ENCODE assay signal across 9 cellular contexts in genomic region chr1:6358757-6359567, GRCh38. TPM values are rescaled to one million over a fixed set of nuclear protein-coding genes. Genes with fewer than 3 reads are reported as not detected.
DNase-seq lines count a peak whose midpoint lies in the region; ATAC-seq, FAIRE-seq and TF ChIP-seq lines count a peak whose summit lies in the region.
"Had no signal": no experiment of that assay in that cellular context is flagged by ENCODE, and none has a peak within 500 bp of the region (broad histone marks: within the 10 kb centered on the region; RNA-seq: fewer than 3 reads in every experiment).

No MANE protein-coding gene starts in this region.

- no peaks in the 10 kb centered on the region for H3K9me3 ChIP-seq in DND-41 (ENCODE audit: insufficient read depth, low read length, severe bottlenecking)
- H3K9me3 ChIP-seq in HEK293 (ENCODE audit: control insufficient read depth, insufficient read depth, low read depth, low read length), result no peaks in the 10 kb centered on the region
- no peaks in the 10 kb centered on the region for H3K9me3 ChIP-seq in endothelial cell of umbilical vein (replicated peaks; ENCODE audit: control insufficient read depth, insufficient read depth, low read length)
- peaks cover 6% of the 10 kb centered on the region for H3K9me3 ChIP-seq in neural progenitor cell (ENCODE audit: low read depth)

- no peak overlapping the region; the same call in 1 of the 2 replicates for H3K4me2 ChIP-seq in DND-41 (ENCODE audit: insufficient read depth, low read length)
- H3K4me2 ChIP-seq in endothelial cell of umbilical vein (ENCODE audit: insufficient read depth, low read length), result peak overlapping the region; percentile 12
- H3K4me2 ChIP-seq in neural progenitor cell, result peak overlapping the region; percentile 43
- H3K4me2 ChIP-seq: PC-9 had no signal

- no peak for TF ChIP-seq POLR2A in endothelial cell of umbilical vein (IDR thresholded peaks at IDR 0.05; ENCODE audit: low read depth, low read length)

- peak overlapping the region; percentile 93 for H3K27ac Mint-ChIP-seq in neural progenitor cell

- H4K20me1 ChIP-seq in DND-41 (ENCODE audit: insufficient read depth, low read length) (peaks cover 88% of the 10 kb centered on the region), endothelial cell of umbilical vein (replicated peaks; ENCODE audit: control insufficient read depth, extremely low read depth, insufficient read depth, low read length) (no peaks in the 10 kb centered on the region), neural progenitor cell (ENCODE audit: low read depth) (peaks cover 55% of the 10 kb centered on the region)

- peaks cover 13% of the 10 kb centered on the region for H3K36me3 ChIP-seq in DND-41 (ENCODE audit: insufficient read depth, low read length)
- no peaks in the 10 kb centered on the region for H3K36me3 ChIP-seq in HEK293 (ENCODE audit: control insufficient read depth in 2 of 2, insufficient read depth in 1 of 2, low read length in 2 of 2)
- no peaks in the 10 kb centered on the region for H3K36me3 ChIP-seq in endothelial cell of umbilical vein (ENCODE audit: control insufficient read depth in 2 of 2, extremely low read depth in 1 of 2, insufficient read depth in 2 of 2, low read length in 2 of 2)
- no peaks in the 10 kb centered on the region for H3K36me3 ChIP-seq in neural progenitor cell

- H3K27me3 Mint-ChIP-seq in neural progenitor cell (ENCODE audit: insufficient read depth, low read depth), result peaks cover 3% of the 10 kb centered on the region

- POLR2A ChIA-PET in HEK293 (lab: Yijun Ruan, JAX), result interaction anchor here (1.5 kb wide), 1 partner anchor 33 kb away, joined by 5 read pairs; no protein-coding TSS in a partner anchor
- POLR2A ChIA-PET in endothelial cell of umbilical vein (lab: Charles Lee), result interaction anchor here (0.5 to 0.8 kb wide), 3 partner anchors 10 to 35 kb away, joined by 3 to 5 read pairs (median 4); partner anchors contain the start of gene ACOT7

- CTCF ChIA-PET in HEK293 (lab: Yijun Ruan, JAX) (interaction anchor here (0.5 to 6.3 kb wide), 10 partner anchors 11 to 163 kb away, joined by 3 to 77 read pairs (median 5); partner anchors contain the start of gene RNF207), endothelial cell of umbilical vein (lab: Charles Lee) (interaction anchor here (0.7 to 8.8 kb wide), 15 partner anchors 9 to 191 kb away, joined by 3 to 237 read pairs (median 6); partner anchors contain the start of genes ACOT7, HES2 and HES3)

- dilution Hi-C loops in endothelial cell of umbilical vein (cut with MboI; ENCODE audit: extremely low pct_ligation_motif_present, low sequenced_read_pairs), result no loop called here

- no peaks in the 10 kb centered on the region for H3K9me1 ChIP-seq in endothelial cell of umbilical vein (replicated peaks; ENCODE audit: control insufficient read depth, extremely low read depth, insufficient read depth, low read length)

- H3K4me1 Mint-ChIP-seq in neural progenitor cell, result peaks cover 42% of the 10 kb centered on the region

- BruUV-seq in endothelial cell of umbilical vein (replicated peaks; lab: Mats Ljungman, UMichigan), result no TSS peak

- peak; percentile 22 for DNase-seq in DND-41
- peak; percentile 26 to 35 for DNase-seq in activated CD4-positive, alpha-beta T cell treated with anti-CD3 and anti-CD28 coated beads for 4 hours
- DNase-seq in endothelial cell of umbilical vein (ENCODE audit: low read depth, low spot score), result peak; percentile 78
- peak; percentile 59 for DNase-seq in neural progenitor cell (ENCODE audit: low spot score)
- DNase-seq in G401 (ENCODE audit: low spot score), result no peak

- H3K4me3 ChIP-seq in DND-41 (ENCODE audit: low read depth in 1 of 2, low read length in 2 of 2) (no peak overlapping the region), HEK293 (ENCODE audit: low read depth, low read length) (no peak overlapping the region), endothelial cell of umbilical vein (replicated peaks in 1 of 3; ENCODE audit: insufficient read depth in 1 of 3, low read depth in 1 of 3, low read length in 3 of 3) (no peak overlapping the region), neural progenitor cell (no peak overlapping the region)
- H3K4me3 ChIP-seq: PC-9 had no signal

- H3K27ac ChIP-seq in DND-41 (ENCODE audit: low read length) (peak overlapping the region; percentile 66), HEK293 (ENCODE audit: extremely low read depth, low read depth, low read length) (0 out of 2 replicates have a peak overlapping the region, but pooled peaks have one; percentile 34), endothelial cell of umbilical vein (ENCODE audit: insufficient read depth, low read depth, low read length) (peak overlapping the region; percentile 60), neural progenitor cell (peak overlapping the region; percentile 70)
- H3K27ac ChIP-seq: PC-9 had no signal

- peaks cover 3% of the 10 kb centered on the region for H3F3A ChIP-seq in neural progenitor cell (ENCODE audit: low read depth)

- TF ChIP-seq CTCF in DND-41 (IDR thresholded peaks at IDR 0.05; ENCODE audit: borderline replicate concordance, extremely low read depth, low read length, poor library complexity, severe bottlenecking) (no peak), HEK293 (tag by site-specific recombination; IDR thresholded peaks at IDR 0.05) (no peak), endothelial cell of umbilical vein (IDR thresholded peaks at IDR 0.05; ENCODE audit: extremely low read depth in 1 of 2, insufficient read depth in 1 of 2, low read depth in 1 of 2, low read length in 2 of 2) (no peak), neural progenitor cell (IDR thresholded peaks at IDR 0.05) (no peak)

- in situ Hi-C loops in G401 (cut with HindIII; ENCODE audit: low sequenced_read_pairs), result no loop called here

- 0 out of 3 replicates have a peak, but pooled peaks have one; percentile 2 for ATAC-seq in DND-41 (ENCODE audit: insufficient read depth, low read depth)
- no peak for ATAC-seq in HG02885 (IDR thresholded peaks at IDR 0.05; ENCODE audit: poor library complexity, unreplicated experiment)
- ATAC-seq in GM21737 (IDR thresholded peaks at IDR 0.05; ENCODE audit: unreplicated experiment), result no peak

- no peak overlapping the region for H3K4me3 Mint-ChIP-seq in neural progenitor cell

- peaks cover 12% of the 10 kb centered on the region for H3K36me3 Mint-ChIP-seq in neural progenitor cell

- H3K9ac ChIP-seq in DND-41 (ENCODE audit: low read depth, low read length) (peak overlapping the region; percentile 24; the same call in 1 of the 2 replicates), endothelial cell of umbilical vein (replicated peaks; ENCODE audit: extremely low read depth, insufficient read depth, low read length) (peak overlapping the region; percentile 57), neural progenitor cell (no peak overlapping the region)

- intact Hi-C loops in endothelial cell of umbilical vein (cut with micrococcal nuclease), result loop anchor here (1.0 kb wide), 3 partner anchors 11 to 45 kb away; partner anchors contain the start of gene ACOT7

- FAIRE-seq in endothelial cell of umbilical vein (lab: Jason Lieb, UNC), result peak; percentile 18

- H3K9me3 Mint-ChIP-seq in neural progenitor cell, result peaks cover 10% of the 10 kb centered on the region

- peaks cover 30% of the 10 kb centered on the region for H3K4me1 ChIP-seq in DND-41 (ENCODE audit: insufficient read depth, low read length)
- H3K4me1 ChIP-seq in HEK293 (ENCODE audit: control insufficient read depth, insufficient read depth, low read length), result peaks cover 8% of the 10 kb centered on the region; the same call in 1 of the 2 replicates
- H3K4me1 ChIP-seq in endothelial cell of umbilical vein (ENCODE audit: control insufficient read depth, extremely low read depth, insufficient read depth, low read length), result peaks cover 20% of the 10 kb centered on the region
- peaks cover 20% of the 10 kb centered on the region for H3K4me1 ChIP-seq in neural progenitor cell

- H2AFZ ChIP-seq in DND-41 (ENCODE audit: low read depth, low read length) (no peak overlapping the region), endothelial cell of umbilical vein (ENCODE audit: low read depth, low read length) (peak overlapping the region; percentile 50), neural progenitor cell (replicated peaks) (peak overlapping the region; percentile 47)
- H2AFZ ChIP-seq: PC-9 had no signal

- H3K27me3 ChIP-seq in DND-41 (ENCODE audit: insufficient read depth, low read length, poor library complexity) (no peaks in the 10 kb centered on the region), endothelial cell of umbilical vein (ENCODE audit: control insufficient read depth in 2 of 2, insufficient read depth in 2 of 2, low read length in 2 of 2) (no peaks in the 10 kb centered on the region), neural progenitor cell (no peaks in the 10 kb centered on the region)

- H3K79me2 ChIP-seq in DND-41 (ENCODE audit: insufficient read depth, low read length) (peaks cover 96% of the 10 kb centered on the region), endothelial cell of umbilical vein (ENCODE audit: control insufficient read depth, insufficient read depth, low read length) (no peaks in the 10 kb centered on the region), neural progenitor cell (ENCODE audit: low read depth) (peaks cover 65% of the 10 kb centered on the region)

TF ChIP-seq in endothelial cell of umbilical vein, 7 proteins besides CTCF, POLR2A, EP300 and RAD21 (continues in another document):
- TF ChIP-seq MYC (IDR thresholded peaks at IDR 0.05; ENCODE audit: low read depth, low read length) (no peak), JUN (IDR thresholded peaks at IDR 0.05; ENCODE audit: borderline replicate concordance, insufficient read depth, insufficient read length, low read depth) (no peak), FOS (IDR thresholded peaks at IDR 0.05; ENCODE audit: borderline replicate concordance, insufficient read depth, low read length) (no peak), GATA2 (IDR thresholded peaks at IDR 0.05; ENCODE audit: insufficient read depth, insufficient read length, low read depth, low read length) (no peak), MAX (IDR thresholded peaks at IDR 0.05; ENCODE audit: insufficient read depth, insufficient read length) (no peak), EZH2 (IDR thresholded peaks at IDR 0.05; ENCODE audit: borderline replicate concordance, low read depth, low read length, severe bottlenecking) (no peak)

RNA-seq across cellular contexts. Expression of gene ACOT7, which starts 34.6 kb away (rescaled TPM):
- 69.4 and 76.5 TPM in 2 replicates for total RNA-seq in endothelial cell of umbilical vein
- 104 and 105 TPM in 2 replicates for polyA plus RNA-seq in endothelial cell of umbilical vein
- 84.5 and 86.8 TPM in 2 replicates for polyA plus RNA-seq in endothelial cell of umbilical vein (2011; cell fraction: cytosol; rRNA removed)
- polyA plus RNA-seq in endothelial cell of umbilical vein (2011; cell fraction: nucleus; rRNA removed), result 48.1 and 56.4 TPM in 2 replicates
- 76.1 and 79.8 TPM in 2 replicates for polyA plus RNA-seq in endothelial cell of umbilical vein (2012)
- polyA minus RNA-seq in endothelial cell of umbilical vein, result 42.4 and 44.3 TPM in 2 replicates
- polyA minus RNA-seq in endothelial cell of umbilical vein (2011; cell fraction: cytosol; rRNA and poly(A)+ RNA removed), result 29.4 TPM
- 10.6 and 13.3 TPM in 2 replicates for polyA minus RNA-seq in endothelial cell of umbilical vein (2011; cell fraction: nucleus; rRNA and poly(A)+ RNA removed)
- total RNA-seq in neural progenitor cell (ENCODE audit: low replicate concordance), result 19.6 and 44.9 TPM in 2 replicates
- 94.4 and 99.2 TPM in 2 replicates for total RNA-seq in G401 (2014; rRNA removed; shearing (Covaris generic))
